1 cellular context compared by ENCODE assay signal in genomic region chr3:113179235-113179829, GRCh38.
TF ChIP-seq lines count a peak whose summit lies in the region.

No MANE protein-coding gene starts in this region.

TF ChIP-seq in WTC11, 78 proteins besides CTCF, POLR2A, EP300 and RAD21 (continued from another document):
- TF ChIP-seq HMGXB4 (CRISPR knock-in tag; IDR thresholded peaks at IDR 0.05) (no peak), EMX1 (CRISPR knock-in tag; IDR thresholded peaks at IDR 0.05) (no peak), FOXJ3 (CRISPR knock-in tag; IDR thresholded peaks at IDR 0.05; ENCODE audit: borderline replicate concordance) (no peak), PRDM15 (CRISPR knock-in tag; IDR thresholded peaks at IDR 0.05) (no peak), ZNF425 (CRISPR knock-in tag; conservative IDR thresholded peaks at IDR 0.05) (no peak), STAT6 (CRISPR knock-in tag; conservative IDR thresholded peaks at IDR 0.05; ENCODE audit: low read depth) (no peak), HMGA2 (CRISPR knock-in tag; IDR thresholded peaks at IDR 0.05) (no peak), ZNF263 (CRISPR knock-in tag; IDR thresholded peaks at IDR 0.05; ENCODE audit: low read depth) (no peak), RORB (CRISPR knock-in tag; IDR thresholded peaks at IDR 0.05) (no peak)
